Comparison of ENCODE assay signal across 23 cellular contexts in the genomic region with DNA sequence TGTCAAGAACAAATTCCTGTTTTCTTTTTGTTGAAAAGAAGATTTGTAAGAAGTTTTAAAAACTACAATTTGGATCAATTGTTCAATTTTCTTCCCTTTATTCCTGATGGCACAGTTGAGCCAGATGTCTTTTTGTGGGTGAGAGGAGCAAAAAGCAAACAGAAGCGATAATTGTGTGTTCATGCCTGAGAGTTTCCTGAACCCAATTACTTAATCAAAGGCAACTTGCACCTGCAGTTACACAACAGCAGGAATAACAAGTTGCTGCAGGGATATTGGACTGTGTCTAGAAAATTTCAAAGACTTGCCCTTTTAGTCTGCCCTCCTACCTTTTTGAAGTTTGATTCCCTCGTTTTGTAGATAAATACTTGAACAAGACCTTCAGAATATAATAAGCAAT.
A peak's percentile ranks its signal among the peaks of the same experiment; 100 is the strongest.
DNase-seq lines count a peak whose midpoint lies in the region; ATAC-seq and TF ChIP-seq lines count a peak whose summit lies in the region.
"Had no signal": no experiment of that assay in that cellular context is flagged by ENCODE, and none has a peak within 500 bp of the region (broad histone marks: within the 10 kb centered on the region; RNA-seq: fewer than 3 reads in every experiment).

No MANE protein-coding gene starts in this region.

- no peak for ATAC-seq in sciatic nerve
- ATAC-seq in GM21576 (IDR thresholded peaks at IDR 0.05; ENCODE audit: unreplicated experiment), result no peak
- ATAC-seq: activated naive CD8-positive, alpha-beta T cell treated with anti-CD3 and anti-CD28 coated beads, Interleukin-2, amount 50 U/mL, for 24 hours; GM12878; heart left ventricle; left ventricle myocardium superior; stimulated activated naive CD8-positive, alpha-beta T cell treated with anti-CD3 and anti-CD28 coated beads, Interleukin-15, amount 100 ng/mL, for 72 hours had no signal

- DNase-seq in DMS53 treated with DMSO at 0.1 percent for 48 hours (lab: John Stamatoyannopoulos, UW; ENCODE audit: unreplicated experiment) (peak; percentile 89), NCI-H146 (lab: John Stamatoyannopoulos, UW) (peak; percentile 100), NCI-H2196 treated with DMSO at 0.1 percent for 48 hours (lab: John Stamatoyannopoulos, UW; ENCODE audit: unreplicated experiment) (peak; percentile 44), SHP77 treated with DMSO at 0.1 percent for 48 hours (lab: John Stamatoyannopoulos, UW) (peak; percentile 86), spleen (no peak), sciatic nerve (ENCODE audit: low spot score) (no peak), epidermal melanocyte (ENCODE audit: insufficient read length, low spot score) (no peak)
- DNase-seq: activated CD8-positive, alpha-beta memory T cell treated with anti-CD3 and anti-CD28 coated beads, Interleukin-2, amount 50 U/mL, for 4 hours; activated naive CD8-positive, alpha-beta T cell treated with anti-CD3 and anti-CD28 coated beads, Interleukin-2, amount 50 U/mL, for 24 hours; colonic mucosa; heart left ventricle; left ventricle myocardium superior; MM.1S; NCI-H524; OCI-M1; SIG-M5; stimulated activated CD4-positive, alpha-beta T cell treated with anti-CD3 and anti-CD28 coated beads, Interleukin-4, amount 100 ng/mL, for 4 hours; stimulated activated naive CD8-positive, alpha-beta T cell treated with anti-CD3 and anti-CD28 coated beads, Interleukin-15, amount 100 ng/mL, for 72 hours; T-helper 1 cell; trophoblast cell had no signal

- WGBS in spleen, 5 donors, result 26 to 77% (median 72%) methylated on average over 2 of the region's 2 CpGs

- no peak for TF ChIP-seq POLR2A in spleen (IDR thresholded peaks at IDR 0.05)

- TF ChIP-seq CTCF in spleen (IDR thresholded peaks at IDR 0.05 in 8 of 11, conservative IDR thresholded peaks at IDR 0.05 in 3 of 11), result no peak

- H3K27ac ChIP-seq in spleen, result no peak overlapping the region
- H3K27ac ChIP-seq: C4-2B, colonic mucosa, heart left ventricle had no signal

- no peak overlapping the region for H3K4me3 ChIP-seq in spleen
- H3K4me3 ChIP-seq: colonic mucosa, GM12878, heart left ventricle had no signal

- no peaks in the 10 kb centered on the region for H3K9me3 ChIP-seq in spleen
- H3K9me3 ChIP-seq: colonic mucosa, heart left ventricle had no signal

- no peaks in the 10 kb centered on the region for H3K4me1 ChIP-seq in spleen
- H3K4me1 ChIP-seq: colonic mucosa, heart left ventricle had no signal

- no peaks in the 10 kb centered on the region for H3K27me3 ChIP-seq in spleen (replicated peaks in 1 of 7)
- H3K27me3 ChIP-seq: colonic mucosa, heart left ventricle had no signal

- intact Hi-C loops in spleen (cut with DNase I; ENCODE audit: low total_unique reads) (no loop called here), sciatic nerve (cut with DNase I) (no loop called here)

- no peaks in the 10 kb centered on the region for H3K36me3 ChIP-seq in spleen
- H3K36me3 ChIP-seq: colonic mucosa, heart left ventricle had no signal

Comparison
In these comparisons a context has a peak if more than half of its experiments do, and no peak if none do; other contexts are left out.
1. DNase-seq: peak in DMS53 treated with DMSO at 0.1 percent for 48 hours (single experiment), NCI-H146 (single experiment), NCI-H2196 treated with DMSO at 0.1 percent for 48 hours (single experiment) and SHP77 treated with DMSO at 0.1 percent for 48 hours (single experiment); none in spleen (single experiment), sciatic nerve (single experiment) and epidermal melanocyte (single experiment).